8 cellular contexts compared by ENCODE assay signal in the genomic region with DNA sequence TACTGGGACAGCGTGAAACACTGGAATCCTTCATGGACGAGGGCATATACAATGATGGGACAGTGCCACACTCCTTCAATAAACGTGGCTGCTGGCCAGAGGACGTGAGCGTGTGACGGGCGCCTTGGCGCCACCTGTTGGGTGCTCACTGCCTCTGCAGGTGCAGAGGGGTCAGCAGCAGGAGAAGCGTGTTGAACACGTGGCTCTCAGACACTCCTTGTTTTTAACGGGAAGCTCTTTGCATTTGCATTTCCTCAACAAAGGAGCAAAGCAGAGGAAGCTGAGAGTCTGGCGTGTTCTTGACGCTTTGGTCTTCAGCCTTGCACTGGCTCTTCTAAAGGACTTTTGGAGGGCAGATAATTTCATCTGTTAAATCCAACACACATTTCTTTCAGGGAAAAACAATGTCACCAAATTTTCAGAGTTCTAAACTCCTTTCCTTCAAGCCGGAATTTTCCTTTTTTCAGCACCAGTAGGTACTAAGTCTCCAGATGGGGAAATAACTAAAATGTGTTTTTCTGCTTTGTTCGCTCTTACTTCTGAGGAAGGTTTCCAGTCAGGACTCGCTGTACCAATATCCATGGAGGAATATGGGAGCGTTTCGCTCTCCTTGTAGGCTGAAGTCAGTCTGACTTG. TPM values are rescaled to one million over a fixed set of nuclear protein-coding genes. Genes with fewer than 3 reads are reported as not detected.
DNase-seq lines count a peak whose midpoint lies in the region; ATAC-seq and TF ChIP-seq lines count a peak whose summit lies in the region.

No MANE protein-coding gene starts in this region.

- peaks cover 9% of the 10 kb centered on the region for H3K4me1 Mint-ChIP-seq in GM23338
- no peaks in the 10 kb centered on the region for H3K4me1 Mint-ChIP-seq in central memory CD8-positive, alpha-beta T cell

- H3K27ac ChIP-seq in GM23338 (ENCODE audit: low read depth): peak overlapping the region; percentile 75

- H3K4me3 Mint-ChIP-seq in GM23338: peak overlapping the region; percentile 39; the same call in 2 of the 3 replicates
- H3K4me3 Mint-ChIP-seq in central memory CD8-positive, alpha-beta T cell: no peak overlapping the region

- no peaks in the 10 kb centered on the region; the same call in 1 of the 2 replicates for H3K36me3 ChIP-seq in GM23338 (ENCODE audit: insufficient read depth)

- H3K9me2 ChIP-seq in GM23338 (ENCODE audit: insufficient read depth): no peaks in the 10 kb centered on the region

- DNase-seq in AG09319 (ENCODE audit: extremely low read depth, low read depth) (peak; percentile 34), GM23338 (ENCODE audit: low spot score) (peak; percentile 90), NCI-H226 (peak; percentile 76), kidney glomerular epithelial cell (lab: John Stamatoyannopoulos, UW) (peak; percentile 73)
- peak; percentile 21 for DNase-seq in activated CD4-positive, CD25-positive, alpha-beta regulatory T cell treated with anti-CD3 and anti-CD28 coated beads, Interleukin-2, amount 50 U/mL, for 16 hours (ENCODE audit: low read depth, low spot score)
- DNase-seq in central memory CD8-positive, alpha-beta T cell (ENCODE audit: low spot score in 2 of 2): peak; percentile 40 to 41
- DNase-seq in stimulated activated CD4-positive, alpha-beta T cell treated with anti-CD3 and anti-CD28 coated beads, Interleukin-1b, Interleukin-23, amount 100 ng/mL, for 1 hour (ENCODE audit: low read depth in 2 of 2): peak; percentile 31 to 36

- H4K20me1 ChIP-seq in GM23338 (replicated peaks; ENCODE audit: insufficient read depth): peaks cover 5% of the 10 kb centered on the region; the same call in 1 of the 2 replicates

- H3K27me3 ChIP-seq in GM23338 (ENCODE audit: insufficient read depth): no peaks in the 10 kb centered on the region

- H3F3A ChIP-seq in GM23338 (replicated peaks; ENCODE audit: low read depth): peaks cover 26% of the 10 kb centered on the region

- H3K79me2 ChIP-seq in GM23338 (replicated peaks; ENCODE audit: insufficient read depth): peaks cover 23% of the 10 kb centered on the region

- no peak overlapping the region for H3K4me3 ChIP-seq in GM23338

- H3K4me1 ChIP-seq in GM23338 (ENCODE audit: insufficient read depth): peaks cover 10% of the 10 kb centered on the region; the same call in 1 of the 2 replicates

- peaks cover 10% of the 10 kb centered on the region for H3K27me3 Mint-ChIP-seq in GM23338 (ENCODE audit: insufficient read depth, low read depth, poor library complexity)
- H3K27me3 Mint-ChIP-seq in central memory CD8-positive, alpha-beta T cell: no peaks in the 10 kb centered on the region

- peaks cover 62% of the 10 kb centered on the region for H3K36me3 Mint-ChIP-seq in GM23338 (ENCODE audit: low read depth)
- H3K36me3 Mint-ChIP-seq in central memory CD8-positive, alpha-beta T cell (ENCODE audit: insufficient read depth): peaks cover 27% of the 10 kb centered on the region

- peaks cover 7% of the 10 kb centered on the region; the same call in 2 of the 3 replicates for H3K9me3 Mint-ChIP-seq in GM23338
- no peaks in the 10 kb centered on the region for H3K9me3 Mint-ChIP-seq in central memory CD8-positive, alpha-beta T cell

- H3K4me2 ChIP-seq in GM23338: no peak overlapping the region

- peak; percentile 49 for ATAC-seq in GM23338
- ATAC-seq in central memory CD8-positive, alpha-beta T cell (replicated peaks; ENCODE audit: extremely low read depth, poor library complexity, severe bottlenecking): no peak
- no peak for ATAC-seq in GM21619 (IDR thresholded peaks at IDR 0.05; ENCODE audit: unreplicated experiment)

- TF ChIP-seq CTCF in AG09319 (IDR thresholded peaks at IDR 0.05; ENCODE audit: low read depth, low read length): peak; percentile 99
- TF ChIP-seq CTCF in GM23338 (conservative IDR thresholded peaks at IDR 0.05; ENCODE audit: low read depth in 2 of 2): peak; percentile 90 to 93

- no peak overlapping the region for H2AFZ ChIP-seq in GM23338

- peak overlapping the region; percentile 95 for H3K27ac Mint-ChIP-seq in GM23338
- no peak overlapping the region for H3K27ac Mint-ChIP-seq in central memory CD8-positive, alpha-beta T cell (ENCODE audit: low read depth)

TF ChIP-seq in GM23338, 12 proteins besides CTCF, POLR2A, EP300 and RAD21:
- peak; percentile 65 for TF ChIP-seq CREB1 (CRISPR knock-in tag; IDR thresholded peaks at IDR 0.05; ENCODE audit: low read depth)
- TF ChIP-seq ZNF114 (CRISPR knock-in tag; IDR thresholded peaks at IDR 0.05): 0 out of 2 replicates have a peak, but pooled peaks have one; percentile 45
- no peak for TF ChIP-seq EZH2 (IDR thresholded peaks at IDR 0.05; ENCODE audit: low read depth, unreplicated experiment)
- 0 out of 2 replicates have a peak, but pooled peaks have one; percentile 16 for TF ChIP-seq POLR2AphosphoS5 (IDR thresholded peaks at IDR 0.05; ENCODE audit: low read depth)

RNA-seq across cellular contexts. Expression of gene GET4, which starts 2.9 kb away (rescaled TPM):
- total RNA-seq in GM23338 (2014; rRNA removed; shearing (Covaris generic)): 55.0 and 79.1 TPM in 2 replicates
- 48.0 and 54.5 TPM in 2 replicates for polyA plus RNA-seq in GM23338 (2016; fragmentation: Nextera tagmentation; extraction: Ambion mirVana)

RNA-seq across cellular contexts. Expression of gene SUN1, which starts 41.2 kb away (rescaled TPM):
- total RNA-seq in GM23338 (2014; rRNA removed; shearing (Covaris generic)): 143 and 145 TPM in 2 replicates
- polyA plus RNA-seq in GM23338 (2016; fragmentation: Nextera tagmentation; extraction: Ambion mirVana): 57.9 and 63.3 TPM in 2 replicates

Comparison
In these comparisons a context has a peak if more than half of its experiments do, and no peak if none do; other contexts are left out.
1. DNase-seq: peak in every context shown above with its lines; median percentile 90 in GM23338; 76 in NCI-H226; 73 in kidney glomerular epithelial cell; 40 in central memory CD8-positive, alpha-beta T cell; 34 in AG09319; 34 in stimulated activated CD4-positive, alpha-beta T cell treated with anti-CD3 and anti-CD28 coated beads, Interleukin-1b, Interleukin-23, amount 100 ng/mL, for 1 hour; 21 in activated CD4-positive, CD25-positive, alpha-beta regulatory T cell treated with anti-CD3 and anti-CD28 coated beads, Interleukin-2, amount 50 U/mL, for 16 hours.